8 cellular contexts compared by ENCODE assay signal in genomic region chr2:110157153-110157793, GRCh38. TPM values are rescaled to one million over a fixed set of nuclear protein-coding genes. Genes with fewer than 3 reads are reported as not detected.
A peak's percentile ranks its signal among the peaks of the same experiment; 100 is the strongest.
DNase-seq lines count a peak whose midpoint lies in the region; ATAC-seq and TF ChIP-seq lines count a peak whose summit lies in the region.

No MANE protein-coding gene starts in this region.

- H3K27ac ChIP-seq in WERI-Rb-1, result no peak overlapping the region
- peak overlapping the region in 1 of 4 donors; percentile 15 for H3K27ac ChIP-seq in gastroesophageal sphincter

- H3K4me3 ChIP-seq in HAP-1, result no peak overlapping the region
- H3K4me3 ChIP-seq in WERI-Rb-1 (ENCODE audit: low read depth, low read length), result no peak overlapping the region
- no peak overlapping the region for H3K4me3 ChIP-seq in gastroesophageal sphincter

- H3K27me3 Mint-ChIP-seq in progenitor cell of endocrine pancreas, result no peaks in the 10 kb centered on the region

- no peaks in the 10 kb centered on the region for H3K4me1 Mint-ChIP-seq in progenitor cell of endocrine pancreas (ENCODE audit: low read depth)

- TF ChIP-seq CTCF in WERI-Rb-1 (IDR thresholded peaks at IDR 0.05; ENCODE audit: low read depth, low read length) (peak; percentile 60), gastroesophageal sphincter (IDR thresholded peaks at IDR 0.05) (peak; percentile 54 to 74 (median 66)), progenitor cell of endocrine pancreas (IDR thresholded peaks at IDR 0.05; ENCODE audit: unreplicated experiment) (peak; percentile 81)

- H3K27me3 ChIP-seq in HAP-1 (ENCODE audit: low read depth) (no peaks in the 10 kb centered on the region), WERI-Rb-1 (ENCODE audit: insufficient read depth, low read depth, severe bottlenecking) (peaks cover 2% of the 10 kb centered on the region), gastroesophageal sphincter (no peaks in the 10 kb centered on the region)

- peaks cover 18% of the 10 kb centered on the region for H3K9me3 Mint-ChIP-seq in progenitor cell of endocrine pancreas (ENCODE audit: low read depth)

- 25 to 36% methylated on average over 4 of the region's 4 CpGs for WGBS in gastroesophageal sphincter (ENCODE audit: low coverage in 1 of 2), 2 donors

- H3K4me1 ChIP-seq in HAP-1 (no peaks in the 10 kb centered on the region), gastroesophageal sphincter (peaks cover 0 to 4% (median 0%) of the 10 kb centered on the region in 3 donors)

- H3K9me3 ChIP-seq in HAP-1 (0 out of 2 replicates have a peak, but pooled peaks cover 2% of the 10 kb centered on the region), WERI-Rb-1 (ENCODE audit: severe bottlenecking) (peaks cover 4% of the 10 kb centered on the region), gastroesophageal sphincter (no peaks in the 10 kb centered on the region)

- no peaks in the 10 kb centered on the region for H3K36me3 ChIP-seq in HAP-1 (replicated peaks)
- no peaks in the 10 kb centered on the region for H3K36me3 ChIP-seq in WERI-Rb-1
- H3K36me3 ChIP-seq in gastroesophageal sphincter, result peaks cover 0 to 1% of the 10 kb centered on the region in 2 donors

- H3K4me3 Mint-ChIP-seq in progenitor cell of endocrine pancreas (ENCODE audit: low read depth), result no peak overlapping the region

- in situ Hi-C loops in HAP-1 (cut with MboI; ENCODE audit: low sequenced_read_pairs), result no loop called here

- TF ChIP-seq POLR2A in gastroesophageal sphincter (IDR thresholded peaks at IDR 0.05), result no peak

- no peak for TF ChIP-seq EP300 in gastroesophageal sphincter (IDR thresholded peaks at IDR 0.05)

- peak; percentile 41 for ATAC-seq in gastroesophageal sphincter
- no peak for ATAC-seq in GM21737 (IDR thresholded peaks at IDR 0.05; ENCODE audit: unreplicated experiment)

- H3K27ac Mint-ChIP-seq in progenitor cell of endocrine pancreas, result no peak overlapping the region

- DNase-seq in NOMO-1 treated with DMSO at 0.1 percent for 48 hours (lab: John Stamatoyannopoulos, UW; ENCODE audit: unreplicated experiment) (peak; percentile 41), NOMO-1 treated with dmso at 0.1 percent for 144 hours (lab: John Stamatoyannopoulos, UW; ENCODE audit: unreplicated experiment) (no peak), HAP-1 (ENCODE audit: low spot score in 2 of 2) (peak; percentile 22 to 43), NCI-H2029 (lab: John Stamatoyannopoulos, UW) (peak; percentile 35), WERI-Rb-1 (no peak), progenitor cell of endocrine pancreas (ENCODE audit: low spot score, unreplicated experiment) (no peak)

- peaks cover 14% of the 10 kb centered on the region for H3K36me3 Mint-ChIP-seq in progenitor cell of endocrine pancreas (ENCODE audit: insufficient read depth)

RNA-seq across cellular contexts. Expression of gene MALL, which starts 41.7 kb away (rescaled TPM):
- 10 to 100 TPM in 3 of 4 donors, 1 to 10 TPM in 1; 2.5 to 28.3 (median 14.8) TPM for total RNA-seq in gastroesophageal sphincter
- total RNA-seq in progenitor cell of endocrine pancreas, result 6.9 TPM in 2 replicates

RNA-seq across cellular contexts. Expression of gene NPHP1, which starts 47.5 kb away (rescaled TPM):
- total RNA-seq in gastroesophageal sphincter (10 to 100 TPM in 2 of 4 donors, 1 to 10 TPM in 2; 8.2 to 19.5 (median 9.9) TPM), progenitor cell of endocrine pancreas (13.5 and 14.3 TPM in 2 replicates)

RNA-seq across cellular contexts. Expression of gene MTLN, which starts 55.1 kb away (rescaled TPM):
- total RNA-seq in gastroesophageal sphincter (100 to 1,000 TPM in 3 of 4 donors, 10 to 100 TPM in 1; 81.1 to 170 (median 147) TPM), progenitor cell of endocrine pancreas (6.2 and 7.5 TPM in 2 replicates)

Comparison
In these comparisons a context has a peak if more than half of its experiments do, and no peak if none do; other contexts are left out.
1. DNase-seq: peak in NOMO-1 treated with DMSO at 0.1 percent for 48 hours (single experiment), HAP-1 (2 of 2) and NCI-H2029 (single experiment); none in NOMO-1 treated with dmso at 0.1 percent for 144 hours (single experiment), WERI-Rb-1 (single experiment) and progenitor cell of endocrine pancreas (single experiment).
2. Peak in every context shown above with its lines, with median percentiles within 50 percentile points of each other: CTCF ChIP-seq.